Comparison of ENCODE assay signal across 8 cellular contexts in genomic region chr6:152636675-152637421, GRCh38. TPM values are rescaled to one million over a fixed set of nuclear protein-coding genes. Genes with fewer than 3 reads are reported as not detected.
DNase-seq lines count a peak whose midpoint lies in the region; ATAC-seq and TF ChIP-seq lines count a peak whose summit lies in the region.

TSS of gene SYNE1 (minus strand) at chr6:152637362. CDS start at chr6:152628331, 9,031 bp downstream.

- TF ChIP-seq CTCF in dorsolateral prefrontal cortex (IDR thresholded peaks at IDR 0.05 in 54 of 56, conservative IDR thresholded peaks at IDR 0.05 in 2 of 56; ENCODE audit: low read depth in 1 of 56, partially characterized antibody in 56 of 56) (no peak), lower leg skin (IDR thresholded peaks at IDR 0.05) (no peak)

- H3K9me3 ChIP-seq in SJSA1 (replicated peaks): 0 out of 2 replicates have a peak, but pooled peaks cover 5% of the 10 kb centered on the region

- no peak for TF ChIP-seq POLR2A in lower leg skin (IDR thresholded peaks at IDR 0.05)

- WGBS in lower leg skin, 2 donors: 1% methylated on average over 28 to 42 of the region's 78 CpGs

- H3K27ac ChIP-seq in SJSA1 (no peak within 1 kb of the TSS), dorsolateral prefrontal cortex (peak within 1 kb of the TSS in 58 of 59 donors; percentile 39 to 96 (median 85)), substantia nigra (ENCODE audit: low read depth, low read length, poor library complexity, severe bottlenecking) (peak within 1 kb of the TSS; percentile 36)

- peaks cover 17% of the 10 kb centered on the region for H3K4me1 ChIP-seq in SJSA1 (replicated peaks)

- intact Hi-C loops in dorsolateral prefrontal cortex (cut with DNase I) (loop anchor here (10.0 kb wide), 2 partner anchors 72 to 162 kb away; no protein-coding TSS in a partner anchor), lower leg skin (cut with DNase I; ENCODE audit: low total_unique reads) (no loop called here)

- H3K27me3 ChIP-seq in SJSA1 (replicated peaks): peaks cover 36% of the 10 kb centered on the region
- H3K27me3 ChIP-seq in dorsolateral prefrontal cortex: no peaks in the 10 kb centered on the region

- H3K4me3 ChIP-seq in SJSA1: peak within 1 kb of the TSS; percentile 45
- peak within 1 kb of the TSS; percentile 49 to 84 (median 71) for H3K4me3 ChIP-seq in dorsolateral prefrontal cortex
- peak within 1 kb of the TSS; percentile 25 for H3K4me3 ChIP-seq in lower leg skin (ENCODE audit: low read depth, poor library complexity, severe bottlenecking)

- peak; percentile 64 for DNase-seq in CD1c-positive myeloid dendritic cell (ENCODE audit: extremely low spot score)
- peak in 1 of 2 experiments; percentile 42 for DNase-seq in SJSA1 (ENCODE audit: low read depth in 1 of 2, low spot score in 2 of 2)
- DNase-seq in dorsolateral prefrontal cortex: peak in 6 of 10 donors; percentile 14 to 67 (median 57)
- DNase-seq in lower leg skin (ENCODE audit: low spot score in 2 of 2): no peak
- DNase-seq in substantia nigra (lab: John Stamatoyannopoulos, UW): peak in 19 of 49 donors; percentile 6 to 82 (median 23)
- DNase-seq in cerebellar nuclear complex (lab: John Stamatoyannopoulos, UW): no peak
- DNase-seq in DMS79 (lab: John Stamatoyannopoulos, UW): no peak

- H3K36me3 ChIP-seq in SJSA1: no peaks in the 10 kb centered on the region

- ATAC-seq in GM21526 (IDR thresholded peaks at IDR 0.05; ENCODE audit: low FRiP score, unreplicated experiment): peak; percentile 68

RNA-seq across cellular contexts. Expression of gene SYNE1, which starts in this region (rescaled TPM):
- 28.7 and 53.6 TPM in 2 replicates for total RNA-seq in SJSA1 (2014; rRNA removed; shearing (Covaris generic))
- total RNA-seq in dorsolateral prefrontal cortex: 100 to 1,000 TPM; 127 to 442 (median 306) TPM
- total RNA-seq in lower leg skin: 100 to 1,000 TPM; 111 to 156 (median 124) TPM

Comparison
In these comparisons a context has a peak if more than half of its experiments do, and no peak if none do; other contexts are left out.
1. DNase-seq: peak in CD1c-positive myeloid dendritic cell (single experiment) and dorsolateral prefrontal cortex (6 of 10); none in lower leg skin (0 of 2), cerebellar nuclear complex (0 of 2) and DMS79 (single experiment).
2. Peak in every context shown above with its lines, with median percentiles within 50 percentile points of each other: H3K4me3 ChIP-seq.